ENCODE assay signal across 1 cellular context in genomic region chr2:74198461-74199274, GRCh38.
A peak's percentile ranks its signal among the peaks of the same experiment; 100 is the strongest.
TF ChIP-seq lines count a peak whose summit lies in the region.

TSS of gene MTHFD2 (plus strand) at chr2:74198615. CDS start at chr2:74198642, 27 bp downstream.

TF ChIP-seq in GM12878, 131 proteins besides CTCF, POLR2A, EP300 and RAD21 (continued from another document and continues in another):
- TF ChIP-seq HDGF (IDR thresholded peaks at IDR 0.05) (peak; percentile 14; the same call in 1 of the 2 replicates), NBN (IDR thresholded peaks at IDR 0.05) (peak; percentile 42; the same call in 1 of the 2 replicates), EZH2 (IDR thresholded peaks at IDR 0.05; ENCODE audit: borderline replicate concordance, control insufficient read depth, low read depth, low read length) (no peak), HDAC2 (IDR thresholded peaks at IDR 0.05) (no peak), YY1 (IDR thresholded peaks at IDR 0.05; ENCODE audit: low read depth, low read length) (peak; percentile 87), ZBTB11 (CRISPR knock-in tag; IDR thresholded peaks at IDR 0.05) (no peak), ZNF384 (IDR thresholded peaks at IDR 0.05; ENCODE audit: borderline replicate concordance, low read depth, low read length) (no peak; the same call in 1 of the 2 replicates), RUNX3 (IDR thresholded peaks at IDR 0.05; ENCODE audit: low read length) (peak; percentile 65), KAT2A (conservative IDR thresholded peaks at IDR 0.05; ENCODE audit: control insufficient read depth, low read depth, low read length) (no peak), NFIC (IDR thresholded peaks at IDR 0.05; ENCODE audit: low read depth, low read length) (no peak), RBBP5 (conservative IDR thresholded peaks at IDR 0.05) (no peak), ATF2 (IDR thresholded peaks at IDR 0.05; ENCODE audit: low read length) (no peak), CBX5 (IDR thresholded peaks at IDR 0.05; ENCODE audit: low read depth) (no peak; the same call in 1 of the 2 replicates), RFX5 (IDR thresholded peaks at IDR 0.05; ENCODE audit: low read depth, low read length) (0 out of 2 replicates have a peak, but pooled peaks have one; percentile 14), POLR2AphosphoS5 (IDR thresholded peaks at IDR 0.05; ENCODE audit: low read length) (peak; percentile 99), BACH1 (IDR thresholded peaks at IDR 0.05; ENCODE audit: borderline replicate concordance) (peak; percentile 69), MYC (IDR thresholded peaks at IDR 0.05; ENCODE audit: insufficient read depth, insufficient read length, insufficient replicate concordance, low read length, severe bottlenecking) (peak; percentile 90), MYB (IDR thresholded peaks at IDR 0.05; ENCODE audit: borderline replicate concordance, low read depth, low read length) (no peak), ZNF24 (IDR thresholded peaks at IDR 0.05) (peak; percentile 47), BHLHE40 (IDR thresholded peaks at IDR 0.05; ENCODE audit: borderline replicate concordance in 1 of 2, low read depth in 2 of 2, low read length in 1 of 2) (peak in 1 of 2 experiments; percentile 60; a peak in 2 of 4 replicates), WRNIP1 (IDR thresholded peaks at IDR 0.05; ENCODE audit: borderline replicate concordance, low read depth, low read length) (no peak), RELA (IDR thresholded peaks at IDR 0.05; ENCODE audit: borderline replicate concordance, partially characterized antibody) (peak; percentile 49), JUND (IDR thresholded peaks at IDR 0.05; ENCODE audit: low read depth, low read length) (no peak), SP1 (IDR thresholded peaks at IDR 0.05; ENCODE audit: low read depth, low read length) (peak; percentile 91)
- TF ChIP-seq, protein P1, sequence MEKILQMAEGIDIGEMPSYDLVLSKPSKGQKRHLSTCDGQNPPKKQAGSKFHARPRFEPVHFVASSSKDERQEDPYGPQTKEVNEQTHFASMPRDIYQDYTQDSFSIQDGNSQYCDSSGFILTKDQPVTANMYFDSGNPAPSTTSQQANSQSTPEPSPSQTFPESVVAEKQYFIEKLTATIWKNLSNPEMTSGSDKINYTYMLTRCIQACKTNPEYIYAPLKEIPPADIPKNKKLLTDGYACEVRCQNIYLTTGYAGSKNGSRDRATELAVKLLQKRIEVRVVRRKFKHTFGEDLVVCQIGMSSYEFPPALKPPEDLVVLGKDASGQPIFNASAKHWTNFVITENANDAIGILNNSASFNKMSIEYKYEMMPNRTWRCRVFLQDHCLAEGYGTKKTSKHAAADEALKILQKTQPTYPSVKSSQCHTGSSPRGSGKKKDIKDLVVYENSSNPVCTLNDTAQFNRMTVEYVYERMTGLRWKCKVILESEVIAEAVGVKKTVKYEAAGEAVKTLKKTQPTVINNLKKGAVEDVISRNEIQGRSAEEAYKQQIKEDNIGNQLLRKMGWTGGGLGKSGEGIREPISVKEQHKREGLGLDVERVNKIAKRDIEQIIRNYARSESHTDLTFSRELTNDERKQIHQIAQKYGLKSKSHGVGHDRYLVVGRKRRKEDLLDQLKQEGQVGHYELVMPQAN (conservative IDR thresholded peaks at IDR 0.05), result peak; percentile 93
- TF ChIP-seq, protein P2, sequence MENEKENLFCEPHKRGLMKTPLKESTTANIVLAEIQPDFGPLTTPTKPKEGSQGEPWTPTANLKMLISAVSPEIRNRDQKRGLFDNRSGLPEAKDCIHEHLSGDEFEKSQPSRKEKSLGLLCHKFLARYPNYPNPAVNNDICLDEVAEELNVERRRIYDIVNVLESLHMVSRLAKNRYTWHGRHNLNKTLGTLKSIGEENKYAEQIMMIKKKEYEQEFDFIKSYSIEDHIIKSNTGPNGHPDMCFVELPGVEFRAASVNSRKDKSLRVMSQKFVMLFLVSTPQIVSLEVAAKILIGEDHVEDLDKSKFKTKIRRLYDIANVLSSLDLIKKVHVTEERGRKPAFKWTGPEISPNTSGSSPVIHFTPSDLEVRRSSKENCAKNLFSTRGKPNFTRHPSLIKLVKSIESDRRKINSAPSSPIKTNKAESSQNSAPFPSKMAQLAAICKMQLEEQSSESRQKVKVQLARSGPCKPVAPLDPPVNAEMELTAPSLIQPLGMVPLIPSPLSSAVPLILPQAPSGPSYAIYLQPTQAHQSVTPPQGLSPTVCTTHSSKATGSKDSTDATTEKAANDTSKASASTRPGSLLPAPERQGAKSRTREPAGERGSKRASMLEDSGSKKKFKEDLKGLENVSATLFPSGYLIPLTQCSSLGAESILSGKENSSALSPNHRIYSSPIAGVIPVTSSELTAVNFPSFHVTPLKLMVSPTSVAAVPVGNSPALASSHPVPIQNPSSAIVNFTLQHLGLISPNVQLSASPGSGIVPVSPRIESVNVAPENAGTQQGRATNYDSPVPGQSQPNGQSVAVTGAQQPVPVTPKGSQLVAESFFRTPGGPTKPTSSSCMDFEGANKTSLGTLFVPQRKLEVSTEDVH (IDR thresholded peaks at IDR 0.05; ENCODE audit: low read depth, partially characterized antibody), result no peak
- TF ChIP-seq, protein P3, sequence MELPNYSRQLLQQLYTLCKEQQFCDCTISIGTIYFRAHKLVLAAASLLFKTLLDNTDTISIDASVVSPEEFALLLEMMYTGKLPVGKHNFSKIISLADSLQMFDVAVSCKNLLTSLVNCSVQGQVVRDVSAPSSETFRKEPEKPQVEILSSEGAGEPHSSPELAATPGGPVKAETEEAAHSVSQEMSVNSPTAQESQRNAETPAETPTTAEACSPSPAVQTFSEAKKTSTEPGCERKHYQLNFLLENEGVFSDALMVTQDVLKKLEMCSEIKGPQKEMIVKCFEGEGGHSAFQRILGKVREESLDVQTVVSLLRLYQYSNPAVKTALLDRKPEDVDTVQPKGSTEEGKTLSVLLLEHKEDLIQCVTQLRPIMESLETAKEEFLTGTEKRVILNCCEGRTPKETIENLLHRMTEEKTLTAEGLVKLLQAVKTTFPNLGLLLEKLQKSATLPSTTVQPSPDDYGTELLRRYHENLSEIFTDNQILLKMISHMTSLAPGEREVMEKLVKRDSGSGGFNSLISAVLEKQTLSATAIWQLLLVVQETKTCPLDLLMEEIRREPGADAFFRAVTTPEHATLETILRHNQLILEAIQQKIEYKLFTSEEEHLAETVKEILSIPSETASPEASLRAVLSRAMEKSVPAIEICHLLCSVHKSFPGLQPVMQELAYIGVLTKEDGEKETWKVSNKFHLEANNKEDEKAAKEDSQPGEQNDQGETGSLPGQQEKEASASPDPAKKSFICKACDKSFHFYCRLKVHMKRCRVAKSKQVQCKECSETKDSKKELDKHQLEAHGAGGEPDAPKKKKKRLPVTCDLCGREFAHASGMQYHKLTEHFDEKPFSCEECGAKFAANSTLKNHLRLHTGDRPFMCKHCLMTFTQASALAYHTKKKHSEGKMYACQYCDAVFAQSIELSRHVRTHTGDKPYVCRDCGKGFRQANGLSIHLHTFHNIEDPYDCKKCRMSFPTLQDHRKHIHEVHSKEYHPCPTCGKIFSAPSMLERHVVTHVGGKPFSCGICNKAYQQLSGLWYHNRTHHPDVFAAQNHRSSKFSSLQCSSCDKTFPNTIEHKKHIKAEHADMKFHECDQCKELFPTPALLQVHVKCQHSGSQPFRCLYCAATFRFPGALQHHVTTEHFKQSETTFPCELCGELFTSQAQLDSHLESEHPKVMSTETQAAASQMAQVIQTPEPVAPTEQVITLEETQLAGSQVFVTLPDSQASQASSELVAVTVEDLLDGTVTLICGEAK (IDR thresholded peaks at IDR 0.05; ENCODE audit: borderline replicate concordance), result no peak
- TF ChIP-seq, protein P4, sequence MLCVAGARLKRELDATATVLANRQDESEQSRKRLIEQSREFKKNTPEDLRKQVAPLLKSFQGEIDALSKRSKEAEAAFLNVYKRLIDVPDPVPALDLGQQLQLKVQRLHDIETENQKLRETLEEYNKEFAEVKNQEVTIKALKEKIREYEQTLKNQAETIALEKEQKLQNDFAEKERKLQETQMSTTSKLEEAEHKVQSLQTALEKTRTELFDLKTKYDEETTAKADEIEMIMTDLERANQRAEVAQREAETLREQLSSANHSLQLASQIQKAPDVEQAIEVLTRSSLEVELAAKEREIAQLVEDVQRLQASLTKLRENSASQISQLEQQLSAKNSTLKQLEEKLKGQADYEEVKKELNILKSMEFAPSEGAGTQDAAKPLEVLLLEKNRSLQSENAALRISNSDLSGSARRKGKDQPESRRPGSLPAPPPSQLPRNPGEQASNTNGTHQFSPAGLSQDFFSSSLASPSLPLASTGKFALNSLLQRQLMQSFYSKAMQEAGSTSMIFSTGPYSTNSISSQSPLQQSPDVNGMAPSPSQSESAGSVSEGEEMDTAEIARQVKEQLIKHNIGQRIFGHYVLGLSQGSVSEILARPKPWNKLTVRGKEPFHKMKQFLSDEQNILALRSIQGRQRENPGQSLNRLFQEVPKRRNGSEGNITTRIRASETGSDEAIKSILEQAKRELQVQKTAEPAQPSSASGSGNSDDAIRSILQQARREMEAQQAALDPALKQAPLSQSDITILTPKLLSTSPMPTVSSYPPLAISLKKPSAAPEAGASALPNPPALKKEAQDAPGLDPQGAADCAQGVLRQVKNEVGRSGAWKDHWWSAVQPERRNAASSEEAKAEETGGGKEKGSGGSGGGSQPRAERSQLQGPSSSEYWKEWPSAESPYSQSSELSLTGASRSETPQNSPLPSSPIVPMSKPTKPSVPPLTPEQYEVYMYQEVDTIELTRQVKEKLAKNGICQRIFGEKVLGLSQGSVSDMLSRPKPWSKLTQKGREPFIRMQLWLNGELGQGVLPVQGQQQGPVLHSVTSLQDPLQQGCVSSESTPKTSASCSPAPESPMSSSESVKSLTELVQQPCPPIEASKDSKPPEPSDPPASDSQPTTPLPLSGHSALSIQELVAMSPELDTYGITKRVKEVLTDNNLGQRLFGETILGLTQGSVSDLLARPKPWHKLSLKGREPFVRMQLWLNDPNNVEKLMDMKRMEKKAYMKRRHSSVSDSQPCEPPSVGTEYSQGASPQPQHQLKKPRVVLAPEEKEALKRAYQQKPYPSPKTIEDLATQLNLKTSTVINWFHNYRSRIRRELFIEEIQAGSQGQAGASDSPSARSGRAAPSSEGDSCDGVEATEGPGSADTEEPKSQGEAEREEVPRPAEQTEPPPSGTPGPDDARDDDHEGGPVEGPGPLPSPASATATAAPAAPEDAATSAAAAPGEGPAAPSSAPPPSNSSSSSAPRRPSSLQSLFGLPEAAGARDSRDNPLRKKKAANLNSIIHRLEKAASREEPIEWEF (IDR thresholded peaks at IDR 0.05; ENCODE audit: insufficient replicate concordance, low read depth, low read length), result no peak
- TF ChIP-seq, protein P5, sequence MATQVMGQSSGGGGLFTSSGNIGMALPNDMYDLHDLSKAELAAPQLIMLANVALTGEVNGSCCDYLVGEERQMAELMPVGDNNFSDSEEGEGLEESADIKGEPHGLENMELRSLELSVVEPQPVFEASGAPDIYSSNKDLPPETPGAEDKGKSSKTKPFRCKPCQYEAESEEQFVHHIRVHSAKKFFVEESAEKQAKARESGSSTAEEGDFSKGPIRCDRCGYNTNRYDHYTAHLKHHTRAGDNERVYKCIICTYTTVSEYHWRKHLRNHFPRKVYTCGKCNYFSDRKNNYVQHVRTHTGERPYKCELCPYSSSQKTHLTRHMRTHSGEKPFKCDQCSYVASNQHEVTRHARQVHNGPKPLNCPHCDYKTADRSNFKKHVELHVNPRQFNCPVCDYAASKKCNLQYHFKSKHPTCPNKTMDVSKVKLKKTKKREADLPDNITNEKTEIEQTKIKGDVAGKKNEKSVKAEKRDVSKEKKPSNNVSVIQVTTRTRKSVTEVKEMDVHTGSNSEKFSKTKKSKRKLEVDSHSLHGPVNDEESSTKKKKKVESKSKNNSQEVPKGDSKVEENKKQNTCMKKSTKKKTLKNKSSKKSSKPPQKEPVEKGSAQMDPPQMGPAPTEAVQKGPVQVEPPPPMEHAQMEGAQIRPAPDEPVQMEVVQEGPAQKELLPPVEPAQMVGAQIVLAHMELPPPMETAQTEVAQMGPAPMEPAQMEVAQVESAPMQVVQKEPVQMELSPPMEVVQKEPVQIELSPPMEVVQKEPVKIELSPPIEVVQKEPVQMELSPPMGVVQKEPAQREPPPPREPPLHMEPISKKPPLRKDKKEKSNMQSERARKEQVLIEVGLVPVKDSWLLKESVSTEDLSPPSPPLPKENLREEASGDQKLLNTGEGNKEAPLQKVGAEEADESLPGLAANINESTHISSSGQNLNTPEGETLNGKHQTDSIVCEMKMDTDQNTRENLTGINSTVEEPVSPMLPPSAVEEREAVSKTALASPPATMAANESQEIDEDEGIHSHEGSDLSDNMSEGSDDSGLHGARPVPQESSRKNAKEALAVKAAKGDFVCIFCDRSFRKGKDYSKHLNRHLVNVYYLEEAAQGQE (IDR thresholded peaks at IDR 0.05; ENCODE audit: low read depth, low read length), result no peak
- TF ChIP-seq, protein P6, sequence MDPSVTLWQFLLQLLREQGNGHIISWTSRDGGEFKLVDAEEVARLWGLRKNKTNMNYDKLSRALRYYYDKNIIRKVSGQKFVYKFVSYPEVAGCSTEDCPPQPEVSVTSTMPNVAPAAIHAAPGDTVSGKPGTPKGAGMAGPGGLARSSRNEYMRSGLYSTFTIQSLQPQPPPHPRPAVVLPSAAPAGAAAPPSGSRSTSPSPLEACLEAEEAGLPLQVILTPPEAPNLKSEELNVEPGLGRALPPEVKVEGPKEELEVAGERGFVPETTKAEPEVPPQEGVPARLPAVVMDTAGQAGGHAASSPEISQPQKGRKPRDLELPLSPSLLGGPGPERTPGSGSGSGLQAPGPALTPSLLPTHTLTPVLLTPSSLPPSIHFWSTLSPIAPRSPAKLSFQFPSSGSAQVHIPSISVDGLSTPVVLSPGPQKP (IDR thresholded peaks at IDR 0.05; ENCODE audit: low read depth, low read length), result 0 out of 2 replicates have a peak, but pooled peaks have one; percentile 23
